7 cellular contexts compared by ENCODE assay signal in genomic region chr4:81852031-81852715, GRCh38.
"Had no signal": no experiment of that assay in that cellular context is flagged by ENCODE, and none has a peak within 500 bp of the region (broad histone marks: within the 10 kb centered on the region; RNA-seq: fewer than 3 reads in every experiment).

No MANE protein-coding gene starts in this region.

- H3K27ac Mint-ChIP-seq: HFFc6, IgD-negative memory B cell had no signal

- H3K27me3 Mint-ChIP-seq: IgD-negative memory B cell had no signal

- DNase-seq: GM23248, GOT3, H7, HFFc6 had no signal

- H3K4me1 Mint-ChIP-seq: IgD-negative memory B cell had no signal

- ATAC-seq: HCT116, HepG2 had no signal

- H3K4me3 Mint-ChIP-seq: HFFc6, IgD-negative memory B cell had no signal
